ENCODE assay signal across 8 cellular contexts in genomic region chr1:156618853-156619581, GRCh38. TPM values are rescaled to one million over a fixed set of nuclear protein-coding genes. Genes with fewer than 3 reads are reported as not detected.
A peak's percentile ranks its signal among the peaks of the same experiment; 100 is the strongest.
DNase-seq lines count a peak whose midpoint lies in the region; ATAC-seq, FAIRE-seq and TF ChIP-seq lines count a peak whose summit lies in the region.

TSS of gene HAPLN2 (plus strand) at chr1:156619415. CDS start at chr1:156623491, 4,076 bp downstream.

- no peak for TF ChIP-seq POLR2A in prostate gland (IDR thresholded peaks at IDR 0.05)

- no peak for FAIRE-seq in urothelium cell line (lab: Jason Lieb, UNC)

- POLR2A ChIA-PET in A673 (lab: Charles Lee; ENCODE audit: low non-redundant PET) = interaction anchor here (0.7 kb wide), 1 partner anchor 25 kb away, joined by 3 read pairs; no protein-coding TSS in a partner anchor

- ATAC-seq in HG02870 (IDR thresholded peaks at IDR 0.05; ENCODE audit: unreplicated experiment) (no peak), GM19395 (IDR thresholded peaks at IDR 0.05; ENCODE audit: unreplicated experiment) (no peak)

- DNase-seq in A673 (ENCODE audit: low spot score) (peak; percentile 42), GM12865 (ENCODE audit: low read depth) (peak; percentile 29), SHP77 treated with DMSO at 0.1 percent for 48 hours (lab: John Stamatoyannopoulos, UW) (peak; percentile 66), fibroblast of mammary gland (ENCODE audit: low read depth) (no peak), urothelium cell line (ENCODE audit: low spot score) (peak; percentile 39), prostate gland (ENCODE audit: low spot score) (no peak)

- intact Hi-C loops in A673 (cut with micrococcal nuclease; ENCODE audit: unreplicated experiment) = no loop called here
- intact Hi-C loops in prostate gland (cut with DNase I) = loop anchor here (10.0 kb wide), 1 partner anchor 234 kb away; no protein-coding TSS in a partner anchor

- H3K4me1 ChIP-seq in A673 (ENCODE audit: insufficient read depth, low read length, poor library complexity, severe bottlenecking) (peaks cover 5% of the 10 kb centered on the region), prostate gland (replicated peaks) (peaks cover 10% of the 10 kb centered on the region)

- TF ChIP-seq CTCF in A673 (conservative IDR thresholded peaks at IDR 0.05; ENCODE audit: low read depth, low read length) = peak; percentile 58
- TF ChIP-seq CTCF in GM12865 (IDR thresholded peaks at IDR 0.05; ENCODE audit: insufficient read depth, low read depth, low read length, missing control alignments) = peak; percentile 56
- TF ChIP-seq CTCF in fibroblast of mammary gland (conservative IDR thresholded peaks at IDR 0.05; ENCODE audit: control insufficient read depth, insufficient read depth, low read depth, low read length) = peak; percentile 48
- peak in 1 of 4 experiments; percentile 12 for TF ChIP-seq CTCF in prostate gland (IDR thresholded peaks at IDR 0.05)

- no peak within 1 kb of the TSS for H3K4me3 ChIP-seq in A673 (ENCODE audit: low read depth, low read length, poor library complexity, severe bottlenecking)
- no peak within 1 kb of the TSS for H3K4me3 ChIP-seq in GM12865 (ENCODE audit: low read depth, low read length)
- no peak within 1 kb of the TSS for H3K4me3 ChIP-seq in fibroblast of mammary gland (ENCODE audit: control insufficient read depth, low read depth, low read length)
- no peak within 1 kb of the TSS for H3K4me3 ChIP-seq in prostate gland

- CTCF ChIA-PET in A673 (lab: Charles Lee) = interaction anchor here (0.5 to 0.6 kb wide), 2 partner anchors 86 to 119 kb away, joined by 3 read pairs; partner anchors contain the start of gene MEF2D

- peaks cover 44% of the 10 kb centered on the region for H3K27me3 ChIP-seq in A673 (replicated peaks; ENCODE audit: insufficient read depth, low read depth, low read length, poor library complexity)
- no peaks in the 10 kb centered on the region for H3K27me3 ChIP-seq in prostate gland (replicated peaks; ENCODE audit: insufficient read depth)

- 21% methylated on average over 7 of the region's 7 CpGs for WGBS in prostate gland

- H3K27ac ChIP-seq in A673 (ENCODE audit: low read depth, low read length, poor library complexity, severe bottlenecking) (no peak within 1 kb of the TSS), prostate gland (no peak within 1 kb of the TSS)

- no TSS peak for BruUV-seq in A673 (replicated peaks; lab: Mats Ljungman, UMichigan)

- no peaks in the 10 kb centered on the region for H3K36me3 ChIP-seq in A673 (ENCODE audit: insufficient read depth, low read length, poor library complexity, severe bottlenecking)
- H3K36me3 ChIP-seq in prostate gland = no peaks in the 10 kb centered on the region

- H3K9me3 ChIP-seq in A673 (ENCODE audit: low read depth, low read length, poor library complexity, severe bottlenecking) (no peaks in the 10 kb centered on the region), prostate gland (no peaks in the 10 kb centered on the region)

RNA-seq across cellular contexts. Expression of gene HAPLN2, which starts in this region (rescaled TPM):
- total RNA-seq in A673 (2021) (not detected in 2 replicates), prostate gland (10 to 100 TPM in 1 of 2 donors, 1 to 10 TPM in 1; 6.1 to 10.2 TPM)

Comparison
In these comparisons a context has a peak if more than half of its experiments do, and no peak if none do; other contexts are left out.
1. Peak in DNase-seq in A673; RNA of the gene not detected or under 1 TPM.
2. DNase-seq: peak in GM12865 (single experiment), SHP77 treated with DMSO at 0.1 percent for 48 hours (single experiment) and urothelium cell line (single experiment); none in fibroblast of mammary gland (single experiment) and prostate gland (single experiment).